In the genomic region with DNA sequence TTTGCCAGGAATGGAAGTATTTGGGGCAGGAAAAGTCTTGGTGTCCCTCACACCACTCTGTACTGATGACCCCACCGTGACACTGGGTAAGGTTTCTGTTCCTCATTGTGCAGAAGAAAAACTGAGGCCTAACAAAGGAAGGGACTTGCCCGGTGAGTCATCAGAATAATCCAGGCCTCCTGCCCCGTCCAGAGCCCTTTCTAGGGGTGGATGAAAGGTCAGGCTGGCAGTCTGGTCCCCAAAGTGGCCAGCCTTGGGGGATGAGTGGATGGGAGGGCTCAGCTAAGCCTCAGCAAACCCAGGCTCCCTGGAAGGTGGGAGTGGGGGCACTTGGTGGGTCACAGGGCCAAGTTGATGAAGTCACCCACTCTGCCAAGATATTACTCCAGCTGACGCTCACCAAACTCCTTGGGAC, we compare ENCODE assay signal across 1 cellular context.
TF ChIP-seq lines count a peak whose summit lies in the region.

No MANE protein-coding gene starts in this region.

TF ChIP-seq in GM12878, 131 proteins besides CTCF, POLR2A, EP300 and RAD21 (continued from another document and continues in another):
- TF ChIP-seq, protein P1, sequence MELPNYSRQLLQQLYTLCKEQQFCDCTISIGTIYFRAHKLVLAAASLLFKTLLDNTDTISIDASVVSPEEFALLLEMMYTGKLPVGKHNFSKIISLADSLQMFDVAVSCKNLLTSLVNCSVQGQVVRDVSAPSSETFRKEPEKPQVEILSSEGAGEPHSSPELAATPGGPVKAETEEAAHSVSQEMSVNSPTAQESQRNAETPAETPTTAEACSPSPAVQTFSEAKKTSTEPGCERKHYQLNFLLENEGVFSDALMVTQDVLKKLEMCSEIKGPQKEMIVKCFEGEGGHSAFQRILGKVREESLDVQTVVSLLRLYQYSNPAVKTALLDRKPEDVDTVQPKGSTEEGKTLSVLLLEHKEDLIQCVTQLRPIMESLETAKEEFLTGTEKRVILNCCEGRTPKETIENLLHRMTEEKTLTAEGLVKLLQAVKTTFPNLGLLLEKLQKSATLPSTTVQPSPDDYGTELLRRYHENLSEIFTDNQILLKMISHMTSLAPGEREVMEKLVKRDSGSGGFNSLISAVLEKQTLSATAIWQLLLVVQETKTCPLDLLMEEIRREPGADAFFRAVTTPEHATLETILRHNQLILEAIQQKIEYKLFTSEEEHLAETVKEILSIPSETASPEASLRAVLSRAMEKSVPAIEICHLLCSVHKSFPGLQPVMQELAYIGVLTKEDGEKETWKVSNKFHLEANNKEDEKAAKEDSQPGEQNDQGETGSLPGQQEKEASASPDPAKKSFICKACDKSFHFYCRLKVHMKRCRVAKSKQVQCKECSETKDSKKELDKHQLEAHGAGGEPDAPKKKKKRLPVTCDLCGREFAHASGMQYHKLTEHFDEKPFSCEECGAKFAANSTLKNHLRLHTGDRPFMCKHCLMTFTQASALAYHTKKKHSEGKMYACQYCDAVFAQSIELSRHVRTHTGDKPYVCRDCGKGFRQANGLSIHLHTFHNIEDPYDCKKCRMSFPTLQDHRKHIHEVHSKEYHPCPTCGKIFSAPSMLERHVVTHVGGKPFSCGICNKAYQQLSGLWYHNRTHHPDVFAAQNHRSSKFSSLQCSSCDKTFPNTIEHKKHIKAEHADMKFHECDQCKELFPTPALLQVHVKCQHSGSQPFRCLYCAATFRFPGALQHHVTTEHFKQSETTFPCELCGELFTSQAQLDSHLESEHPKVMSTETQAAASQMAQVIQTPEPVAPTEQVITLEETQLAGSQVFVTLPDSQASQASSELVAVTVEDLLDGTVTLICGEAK (IDR thresholded peaks at IDR 0.05; ENCODE audit: borderline replicate concordance) = no peak
- TF ChIP-seq PAX5 (IDR thresholded peaks at IDR 0.05; ENCODE audit: borderline replicate concordance, low read depth, low read length) (peak; percentile 95), MXI1 (IDR thresholded peaks at IDR 0.05; ENCODE audit: low read depth, low read length) (peak; percentile 43; the same call in 1 of the 2 replicates), TAF1 (IDR thresholded peaks at IDR 0.05; ENCODE audit: borderline replicate concordance, low read depth, low read length) (no peak; the same call in 1 of the 2 replicates), SUPT20H (IDR thresholded peaks at IDR 0.05; ENCODE audit: borderline replicate concordance, control insufficient read depth, low read depth, low read length) (no peak), RB1 (IDR thresholded peaks at IDR 0.05; ENCODE audit: borderline replicate concordance) (peak; percentile 23; the same call in 1 of the 2 replicates), POLR2AphosphoS2 (IDR thresholded peaks at IDR 0.05; ENCODE audit: low read depth, low read length) (no peak), CREB1 (IDR thresholded peaks at IDR 0.05; ENCODE audit: low read depth) (peak; percentile 77), SIN3A (IDR thresholded peaks at IDR 0.05; ENCODE audit: low read depth, low read length) (no peak), EGR1 (IDR thresholded peaks at IDR 0.05; ENCODE audit: borderline replicate concordance in 1 of 2, low read depth in 2 of 2, low read length in 2 of 2) (no peak), KDM1A (IDR thresholded peaks at IDR 0.05; ENCODE audit: borderline replicate concordance) (no peak), STAT1 (conservative IDR thresholded peaks at IDR 0.05) (no peak), CEBPB (IDR thresholded peaks at IDR 0.05; ENCODE audit: borderline replicate concordance in 1 of 2, low read depth in 2 of 2, low read length in 2 of 2) (no peak), MYB (IDR thresholded peaks at IDR 0.05; ENCODE audit: borderline replicate concordance, low read depth, low read length) (no peak), SREBF1 (IDR thresholded peaks at IDR 0.05; ENCODE audit: low read length) (no peak), SUZ12 (IDR thresholded peaks at IDR 0.05; ENCODE audit: unreplicated experiment) (no peak), MTA3 (IDR thresholded peaks at IDR 0.05; ENCODE audit: borderline replicate concordance, low read length) (peak; percentile 97), HDAC6 (IDR thresholded peaks at IDR 0.05; ENCODE audit: unreplicated experiment) (no peak), NR2C1 (IDR thresholded peaks at IDR 0.05) (peak; percentile 77), CHD2 (IDR thresholded peaks at IDR 0.05; ENCODE audit: borderline replicate concordance, low read depth, low read length) (peak; percentile 70; the same call in 1 of the 2 replicates), KAT2A (conservative IDR thresholded peaks at IDR 0.05; ENCODE audit: control insufficient read depth, low read depth, low read length) (no peak), ZNF217 (IDR thresholded peaks at IDR 0.05) (peak; percentile 63; the same call in 1 of the 2 replicates), LARP7 (IDR thresholded peaks at IDR 0.05) (no peak), TCF12 (IDR thresholded peaks at IDR 0.05; ENCODE audit: low read depth, low read length) (peak; percentile 64), FOS (IDR thresholded peaks at IDR 0.05; ENCODE audit: borderline replicate concordance, extremely low read depth, insufficient read length) (no peak), SIX5 (IDR thresholded peaks at IDR 0.05; ENCODE audit: low read depth, low read length, severe bottlenecking) (no peak)
- TF ChIP-seq, protein P2, sequence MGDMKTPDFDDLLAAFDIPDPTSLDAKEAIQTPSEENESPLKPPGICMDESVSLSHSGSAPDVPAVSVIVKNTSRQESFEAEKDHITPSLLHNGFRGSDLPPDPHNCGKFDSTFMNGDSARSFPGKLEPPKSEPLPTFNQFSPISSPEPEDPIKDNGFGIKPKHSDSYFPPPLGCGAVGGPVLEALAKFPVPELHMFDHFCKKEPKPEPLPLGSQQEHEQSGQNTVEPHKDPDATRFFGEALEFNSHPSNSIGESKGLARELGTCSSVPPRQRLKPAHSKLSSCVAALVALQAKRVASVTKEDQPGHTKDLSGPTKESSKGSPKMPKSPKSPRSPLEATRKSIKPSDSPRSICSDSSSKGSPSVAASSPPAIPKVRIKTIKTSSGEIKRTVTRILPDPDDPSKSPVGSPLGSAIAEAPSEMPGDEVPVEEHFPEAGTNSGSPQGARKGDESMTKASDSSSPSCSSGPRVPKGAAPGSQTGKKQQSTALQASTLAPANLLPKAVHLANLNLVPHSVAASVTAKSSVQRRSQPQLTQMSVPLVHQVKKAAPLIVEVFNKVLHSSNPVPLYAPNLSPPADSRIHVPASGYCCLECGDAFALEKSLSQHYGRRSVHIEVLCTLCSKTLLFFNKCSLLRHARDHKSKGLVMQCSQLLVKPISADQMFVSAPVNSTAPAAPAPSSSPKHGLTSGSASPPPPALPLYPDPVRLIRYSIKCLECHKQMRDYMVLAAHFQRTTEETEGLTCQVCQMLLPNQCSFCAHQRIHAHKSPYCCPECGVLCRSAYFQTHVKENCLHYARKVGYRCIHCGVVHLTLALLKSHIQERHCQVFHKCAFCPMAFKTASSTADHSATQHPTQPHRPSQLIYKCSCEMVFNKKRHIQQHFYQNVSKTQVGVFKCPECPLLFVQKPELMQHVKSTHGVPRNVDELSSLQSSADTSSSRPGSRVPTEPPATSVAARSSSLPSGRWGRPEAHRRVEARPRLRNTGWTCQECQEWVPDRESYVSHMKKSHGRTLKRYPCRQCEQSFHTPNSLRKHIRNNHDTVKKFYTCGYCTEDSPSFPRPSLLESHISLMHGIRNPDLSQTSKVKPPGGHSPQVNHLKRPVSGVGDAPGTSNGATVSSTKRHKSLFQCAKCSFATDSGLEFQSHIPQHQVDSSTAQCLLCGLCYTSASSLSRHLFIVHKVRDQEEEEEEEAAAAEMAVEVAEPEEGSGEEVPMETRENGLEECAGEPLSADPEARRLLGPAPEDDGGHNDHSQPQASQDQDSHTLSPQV (IDR thresholded peaks at IDR 0.05) = peak; percentile 75; the same call in 1 of the 2 replicates
- TF ChIP-seq, protein P3, sequence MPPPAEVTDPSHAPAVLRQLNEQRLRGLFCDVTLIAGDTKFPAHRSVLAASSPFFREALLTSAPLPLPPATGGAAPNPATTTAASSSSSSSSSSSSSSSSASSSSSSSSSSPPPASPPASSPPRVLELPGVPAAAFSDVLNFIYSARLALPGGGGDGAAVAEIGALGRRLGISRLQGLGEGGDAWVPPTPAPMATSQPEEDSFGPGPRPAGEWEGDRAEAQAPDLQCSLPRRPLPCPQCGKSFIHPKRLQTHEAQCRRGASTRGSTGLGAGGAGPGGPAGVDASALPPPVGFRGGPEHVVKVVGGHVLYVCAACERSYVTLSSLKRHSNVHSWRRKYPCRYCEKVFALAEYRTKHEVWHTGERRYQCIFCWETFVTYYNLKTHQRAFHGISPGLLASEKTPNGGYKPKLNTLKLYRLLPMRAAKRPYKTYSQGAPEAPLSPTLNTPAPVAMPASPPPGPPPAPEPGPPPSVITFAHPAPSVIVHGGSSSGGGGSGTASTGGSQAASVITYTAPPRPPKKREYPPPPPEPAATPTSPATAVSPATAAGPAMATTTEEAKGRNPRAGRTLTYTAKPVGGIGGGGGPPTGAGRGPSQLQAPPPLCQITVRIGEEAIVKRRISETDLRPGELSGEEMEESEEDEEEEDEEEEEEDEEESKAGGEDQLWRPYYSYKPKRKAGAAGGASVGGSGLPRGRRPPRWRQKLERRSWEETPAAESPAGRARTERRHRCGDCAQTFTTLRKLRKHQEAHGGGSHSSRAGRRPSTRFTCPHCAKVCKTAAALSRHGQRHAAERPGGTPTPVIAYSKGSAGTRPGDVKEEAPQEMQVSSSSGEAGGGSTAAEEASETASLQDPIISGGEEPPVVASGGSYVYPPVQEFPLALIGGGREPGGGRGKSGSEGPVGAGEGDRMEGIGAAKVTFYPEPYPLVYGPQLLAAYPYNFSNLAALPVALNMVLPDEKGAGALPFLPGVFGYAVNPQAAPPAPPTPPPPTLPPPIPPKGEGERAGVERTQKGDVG (CRISPR knock-in tag; IDR thresholded peaks at IDR 0.05) = no peak
- TF ChIP-seq, protein P4, sequence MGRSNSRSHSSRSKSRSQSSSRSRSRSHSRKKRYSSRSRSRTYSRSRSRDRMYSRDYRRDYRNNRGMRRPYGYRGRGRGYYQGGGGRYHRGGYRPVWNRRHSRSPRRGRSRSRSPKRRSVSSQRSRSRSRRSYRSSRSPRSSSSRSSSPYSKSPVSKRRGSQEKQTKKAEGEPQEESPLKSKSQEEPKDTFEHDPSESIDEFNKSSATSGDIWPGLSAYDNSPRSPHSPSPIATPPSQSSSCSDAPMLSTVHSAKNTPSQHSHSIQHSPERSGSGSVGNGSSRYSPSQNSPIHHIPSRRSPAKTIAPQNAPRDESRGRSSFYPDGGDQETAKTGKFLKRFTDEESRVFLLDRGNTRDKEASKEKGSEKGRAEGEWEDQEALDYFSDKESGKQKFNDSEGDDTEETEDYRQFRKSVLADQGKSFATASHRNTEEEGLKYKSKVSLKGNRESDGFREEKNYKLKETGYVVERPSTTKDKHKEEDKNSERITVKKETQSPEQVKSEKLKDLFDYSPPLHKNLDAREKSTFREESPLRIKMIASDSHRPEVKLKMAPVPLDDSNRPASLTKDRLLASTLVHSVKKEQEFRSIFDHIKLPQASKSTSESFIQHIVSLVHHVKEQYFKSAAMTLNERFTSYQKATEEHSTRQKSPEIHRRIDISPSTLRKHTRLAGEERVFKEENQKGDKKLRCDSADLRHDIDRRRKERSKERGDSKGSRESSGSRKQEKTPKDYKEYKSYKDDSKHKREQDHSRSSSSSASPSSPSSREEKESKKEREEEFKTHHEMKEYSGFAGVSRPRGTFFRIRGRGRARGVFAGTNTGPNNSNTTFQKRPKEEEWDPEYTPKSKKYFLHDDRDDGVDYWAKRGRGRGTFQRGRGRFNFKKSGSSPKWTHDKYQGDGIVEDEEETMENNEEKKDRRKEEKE (IDR thresholded peaks at IDR 0.05) = no peak
- TF ChIP-seq, protein P5, sequence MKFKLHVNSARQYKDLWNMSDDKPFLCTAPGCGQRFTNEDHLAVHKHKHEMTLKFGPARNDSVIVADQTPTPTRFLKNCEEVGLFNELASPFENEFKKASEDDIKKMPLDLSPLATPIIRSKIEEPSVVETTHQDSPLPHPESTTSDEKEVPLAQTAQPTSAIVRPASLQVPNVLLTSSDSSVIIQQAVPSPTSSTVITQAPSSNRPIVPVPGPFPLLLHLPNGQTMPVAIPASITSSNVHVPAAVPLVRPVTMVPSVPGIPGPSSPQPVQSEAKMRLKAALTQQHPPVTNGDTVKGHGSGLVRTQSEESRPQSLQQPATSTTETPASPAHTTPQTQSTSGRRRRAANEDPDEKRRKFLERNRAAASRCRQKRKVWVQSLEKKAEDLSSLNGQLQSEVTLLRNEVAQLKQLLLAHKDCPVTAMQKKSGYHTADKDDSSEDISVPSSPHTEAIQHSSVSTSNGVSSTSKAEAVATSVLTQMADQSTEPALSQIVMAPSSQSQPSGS (IDR thresholded peaks at IDR 0.05; ENCODE audit: low read length) = peak; percentile 86; the same call in 1 of the 2 replicates
- TF ChIP-seq, protein P6, sequence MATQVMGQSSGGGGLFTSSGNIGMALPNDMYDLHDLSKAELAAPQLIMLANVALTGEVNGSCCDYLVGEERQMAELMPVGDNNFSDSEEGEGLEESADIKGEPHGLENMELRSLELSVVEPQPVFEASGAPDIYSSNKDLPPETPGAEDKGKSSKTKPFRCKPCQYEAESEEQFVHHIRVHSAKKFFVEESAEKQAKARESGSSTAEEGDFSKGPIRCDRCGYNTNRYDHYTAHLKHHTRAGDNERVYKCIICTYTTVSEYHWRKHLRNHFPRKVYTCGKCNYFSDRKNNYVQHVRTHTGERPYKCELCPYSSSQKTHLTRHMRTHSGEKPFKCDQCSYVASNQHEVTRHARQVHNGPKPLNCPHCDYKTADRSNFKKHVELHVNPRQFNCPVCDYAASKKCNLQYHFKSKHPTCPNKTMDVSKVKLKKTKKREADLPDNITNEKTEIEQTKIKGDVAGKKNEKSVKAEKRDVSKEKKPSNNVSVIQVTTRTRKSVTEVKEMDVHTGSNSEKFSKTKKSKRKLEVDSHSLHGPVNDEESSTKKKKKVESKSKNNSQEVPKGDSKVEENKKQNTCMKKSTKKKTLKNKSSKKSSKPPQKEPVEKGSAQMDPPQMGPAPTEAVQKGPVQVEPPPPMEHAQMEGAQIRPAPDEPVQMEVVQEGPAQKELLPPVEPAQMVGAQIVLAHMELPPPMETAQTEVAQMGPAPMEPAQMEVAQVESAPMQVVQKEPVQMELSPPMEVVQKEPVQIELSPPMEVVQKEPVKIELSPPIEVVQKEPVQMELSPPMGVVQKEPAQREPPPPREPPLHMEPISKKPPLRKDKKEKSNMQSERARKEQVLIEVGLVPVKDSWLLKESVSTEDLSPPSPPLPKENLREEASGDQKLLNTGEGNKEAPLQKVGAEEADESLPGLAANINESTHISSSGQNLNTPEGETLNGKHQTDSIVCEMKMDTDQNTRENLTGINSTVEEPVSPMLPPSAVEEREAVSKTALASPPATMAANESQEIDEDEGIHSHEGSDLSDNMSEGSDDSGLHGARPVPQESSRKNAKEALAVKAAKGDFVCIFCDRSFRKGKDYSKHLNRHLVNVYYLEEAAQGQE (IDR thresholded peaks at IDR 0.05; ENCODE audit: low read depth, low read length) = no peak
- TF ChIP-seq, protein P7, sequence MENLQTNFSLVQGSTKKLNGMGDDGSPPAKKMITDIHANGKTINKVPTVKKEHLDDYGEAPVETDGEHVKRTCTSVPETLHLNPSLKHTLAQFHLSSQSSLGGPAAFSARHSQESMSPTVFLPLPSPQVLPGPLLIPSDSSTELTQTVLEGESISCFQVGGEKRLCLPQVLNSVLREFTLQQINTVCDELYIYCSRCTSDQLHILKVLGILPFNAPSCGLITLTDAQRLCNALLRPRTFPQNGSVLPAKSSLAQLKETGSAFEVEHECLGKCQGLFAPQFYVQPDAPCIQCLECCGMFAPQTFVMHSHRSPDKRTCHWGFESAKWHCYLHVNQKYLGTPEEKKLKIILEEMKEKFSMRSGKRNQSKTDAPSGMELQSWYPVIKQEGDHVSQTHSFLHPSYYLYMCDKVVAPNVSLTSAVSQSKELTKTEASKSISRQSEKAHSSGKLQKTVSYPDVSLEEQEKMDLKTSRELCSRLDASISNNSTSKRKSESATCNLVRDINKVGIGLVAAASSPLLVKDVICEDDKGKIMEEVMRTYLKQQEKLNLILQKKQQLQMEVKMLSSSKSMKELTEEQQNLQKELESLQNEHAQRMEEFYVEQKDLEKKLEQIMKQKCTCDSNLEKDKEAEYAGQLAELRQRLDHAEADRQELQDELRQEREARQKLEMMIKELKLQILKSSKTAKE (IDR thresholded peaks at IDR 0.05; ENCODE audit: low read depth, poor library complexity, severe bottlenecking) = peak; percentile 98
